In the genomic region with DNA sequence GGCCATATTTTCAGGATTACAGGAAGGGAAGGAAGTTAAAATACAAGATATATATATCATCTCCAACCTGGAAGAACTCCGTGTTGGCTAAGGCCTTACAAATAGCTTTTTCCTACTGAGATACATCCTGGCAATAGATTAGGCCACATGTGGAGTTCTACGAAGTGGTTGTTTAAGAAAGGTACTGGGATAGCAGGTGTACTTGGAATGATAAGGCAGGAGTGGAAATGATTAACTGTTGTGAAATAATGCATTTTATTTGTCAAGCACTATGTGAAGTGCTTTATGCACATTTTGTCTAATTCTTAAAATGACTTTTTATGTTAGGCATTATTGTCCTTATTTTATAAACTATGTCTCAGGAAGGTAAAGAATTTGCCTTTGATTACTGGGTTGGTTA, we compare ENCODE assay signal across 35 cellular contexts. TPM values are rescaled to one million over a fixed set of nuclear protein-coding genes. Genes with fewer than 3 reads are reported as not detected.
"Had no signal": no experiment of that assay in that cellular context is flagged by ENCODE, and none has a peak within 500 bp of the region (broad histone marks: within the 10 kb centered on the region; RNA-seq: fewer than 3 reads in every experiment).

No MANE protein-coding gene starts in this region.

- H3K4me3 ChIP-seq: adrenal gland, body of pancreas, breast epithelium had no signal

- H3K4me1 ChIP-seq: adrenal gland, body of pancreas, breast epithelium had no signal

- H3K9me3 ChIP-seq: adrenal gland, body of pancreas, breast epithelium had no signal

- H3K27me3 ChIP-seq: adrenal gland, body of pancreas, brain microvascular endothelial cell, breast epithelium had no signal

- H3K27ac ChIP-seq: adrenal gland, body of pancreas, brain microvascular endothelial cell, breast epithelium, VCaP had no signal

- ATAC-seq: activated CD8-positive, alpha-beta T cell treated with anti-CD3 and anti-CD28 coated beads for 36 hours; activated naive CD4-positive, alpha-beta T cell treated with anti-CD3 and anti-CD28 coated beads, Interleukin-2, amount 50 U/mL, for 72 hours; activated T-cell treated with anti-CD3 and anti-CD28 coated beads, Interleukin-2, amount 50 U/mL, for 4 hours; activated T-cell treated with anti-CD3 and anti-CD28 coated beads, Interleukin-2, amount 50 U/mL, for 72 hours; activated T-helper 17 cell treated with anti-CD3 and anti-CD28 coated beads, Interleukin-2, amount 50 U/mL, for 72 hours; body of pancreas had no signal

- FAIRE-seq: astrocyte, TTC549 had no signal

- DNase-seq: activated B cell treated with CpG ODN at 0.5 μM for 24 hours; activated CD4-positive, alpha-beta memory T cell treated with anti-CD3 and anti-CD28 coated beads for 36 hours; activated CD4-positive, alpha-beta T cell treated with anti-CD3 and anti-CD28 coated beads for 4 hours; activated CD4-positive, alpha-beta T cell treated with anti-CD3 and anti-CD28 coated beads, Interleukin-2, amount 10 ng/mL, durations not matched to agents 24 days and 14 days; activated CD4-positive, alpha-beta T cell treated with anti-CD3 and anti-CD28 coated beads, Interleukin-2, amount 50 U/mL, for 1 hour; activated CD4-positive, alpha-beta T cell treated with anti-CD3 and anti-CD28 coated beads, Interleukin-2, amount 50 U/mL, for 4 hours; activated CD4-positive, CD25-positive, alpha-beta regulatory T cell treated with anti-CD3 and anti-CD28 coated beads, Interleukin-2, amount 50 U/mL, for 72 hours; activated CD8-positive, alpha-beta memory T cell treated with anti-CD3 and anti-CD28 coated beads, Interleukin-2, amount 50 U/mL, for 4 hours; activated CD8-positive, alpha-beta T cell treated with anti-CD3 and anti-CD28 coated beads for 36 hours; activated effector memory CD4-positive, alpha-beta T cell treated with anti-CD3 and anti-CD28 coated beads, Interleukin-2, amount 50 U/mL, for 16 hours; activated gamma-delta T cell treated with Interleukin-2 at 50 U/mL for 16 hours; activated naive CD4-positive, alpha-beta T cell; activated naive CD4-positive, alpha-beta T cell treated with anti-CD3 and anti-CD28 coated beads for 36 hours; activated naive CD4-positive, alpha-beta T cell treated with anti-CD3 and anti-CD28 coated beads, Interleukin-2, amount 50 U/mL, for 16 hours; activated naive CD8-positive, alpha-beta T cell treated with anti-CD3 and anti-CD28 coated beads for 36 hours; activated T-cell treated with anti-CD3 and anti-CD28 coated beads for 4 hours; activated T-cell treated with anti-CD3 and anti-CD28 coated beads, Interleukin-2, amount 50 U/mL, for 1 hour; activated T-cell treated with anti-CD3 and anti-CD28 coated beads, Interleukin-2, amount 50 U/mL, for 4 hours; activated T-cell treated with anti-CD3 and anti-CD28 coated beads, Interleukin-2, amount 50 U/mL, for 72 hours; adrenal gland; amniotic stem cell; aorta; body of pancreas; brain microvascular endothelial cell; cerebellar nuclear complex; T-helper 2 cell; T-helper 9 cell had no signal

- H3K36me3 ChIP-seq: adrenal gland, brain microvascular endothelial cell, breast epithelium had no signal

RNA-seq across cellular contexts. Expression of a gene that starts 50.6 kb away (rescaled TPM):
- total RNA-seq: activated B cell treated with CpG ODN at 0.5 μM for 24 hours; activated CD4-positive, alpha-beta memory T cell treated with anti-CD3 and anti-CD28 coated beads for 36 hours; activated CD4-positive, alpha-beta T cell treated with anti-CD3 and anti-CD28 coated beads, Interleukin-2, amount 10 ng/mL, durations not matched to agents 24 days and 14 days; activated CD8-positive, alpha-beta memory T cell treated with anti-CD3 and anti-CD28 coated beads for 36 hours; activated CD8-positive, alpha-beta T cell treated with anti-CD3 and anti-CD28 coated beads for 36 hours; activated naive CD4-positive, alpha-beta T cell treated with anti-CD3 and anti-CD28 coated beads for 36 hours; activated T-cell treated with anti-CD3 and anti-CD28 coated beads, Interleukin-2, amount 50 U/mL, for 4 hours; activated T-cell treated with anti-CD3 and anti-CD28 coated beads, Interleukin-2, amount 50 U/mL, for 72 hours; activated T-helper 1 cell treated with anti-CD3 and anti-CD28 coated beads, Interleukin-12 subunit alpha, Interleukin-12 subunit beta, Interleukin-2, Interleukin-4 antibody, amounts not matched to agents 30 ng/mL and 10 ng/mL and 1 ng/mL, durations not matched to agents 14 hours and 24 hours and 36 hours had no signal
